In the genomic region with DNA sequence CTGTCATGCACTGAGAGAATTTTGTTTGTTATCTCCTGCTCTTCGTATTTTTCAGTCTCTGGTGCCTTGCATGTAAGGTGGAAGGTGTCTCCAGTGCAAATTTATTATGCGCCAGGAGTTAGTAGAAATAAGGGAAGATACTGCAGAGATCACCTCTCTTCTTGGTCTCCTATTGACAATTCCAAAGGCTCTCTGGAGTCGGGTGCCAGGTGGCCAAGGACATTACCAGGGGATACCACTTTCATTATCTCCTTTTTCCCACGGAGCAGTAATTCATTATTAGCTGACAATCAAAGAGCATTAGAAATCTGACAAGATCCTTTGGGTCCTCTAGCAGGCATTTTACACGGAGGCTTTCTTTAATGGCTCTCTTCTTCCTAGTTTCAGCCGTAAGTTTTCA, we compare ENCODE assay signal across 1 cellular context.
TF ChIP-seq lines count a peak whose summit lies in the region.

No MANE protein-coding gene starts in this region.

TF ChIP-seq in SK-N-SH, 30 proteins besides CTCF, POLR2A, EP300 and RAD21 (continued from another document):
- TF ChIP-seq, protein P1, sequence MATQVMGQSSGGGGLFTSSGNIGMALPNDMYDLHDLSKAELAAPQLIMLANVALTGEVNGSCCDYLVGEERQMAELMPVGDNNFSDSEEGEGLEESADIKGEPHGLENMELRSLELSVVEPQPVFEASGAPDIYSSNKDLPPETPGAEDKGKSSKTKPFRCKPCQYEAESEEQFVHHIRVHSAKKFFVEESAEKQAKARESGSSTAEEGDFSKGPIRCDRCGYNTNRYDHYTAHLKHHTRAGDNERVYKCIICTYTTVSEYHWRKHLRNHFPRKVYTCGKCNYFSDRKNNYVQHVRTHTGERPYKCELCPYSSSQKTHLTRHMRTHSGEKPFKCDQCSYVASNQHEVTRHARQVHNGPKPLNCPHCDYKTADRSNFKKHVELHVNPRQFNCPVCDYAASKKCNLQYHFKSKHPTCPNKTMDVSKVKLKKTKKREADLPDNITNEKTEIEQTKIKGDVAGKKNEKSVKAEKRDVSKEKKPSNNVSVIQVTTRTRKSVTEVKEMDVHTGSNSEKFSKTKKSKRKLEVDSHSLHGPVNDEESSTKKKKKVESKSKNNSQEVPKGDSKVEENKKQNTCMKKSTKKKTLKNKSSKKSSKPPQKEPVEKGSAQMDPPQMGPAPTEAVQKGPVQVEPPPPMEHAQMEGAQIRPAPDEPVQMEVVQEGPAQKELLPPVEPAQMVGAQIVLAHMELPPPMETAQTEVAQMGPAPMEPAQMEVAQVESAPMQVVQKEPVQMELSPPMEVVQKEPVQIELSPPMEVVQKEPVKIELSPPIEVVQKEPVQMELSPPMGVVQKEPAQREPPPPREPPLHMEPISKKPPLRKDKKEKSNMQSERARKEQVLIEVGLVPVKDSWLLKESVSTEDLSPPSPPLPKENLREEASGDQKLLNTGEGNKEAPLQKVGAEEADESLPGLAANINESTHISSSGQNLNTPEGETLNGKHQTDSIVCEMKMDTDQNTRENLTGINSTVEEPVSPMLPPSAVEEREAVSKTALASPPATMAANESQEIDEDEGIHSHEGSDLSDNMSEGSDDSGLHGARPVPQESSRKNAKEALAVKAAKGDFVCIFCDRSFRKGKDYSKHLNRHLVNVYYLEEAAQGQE (IDR thresholded peaks at IDR 0.05; ENCODE audit: low read depth, low read length), result no peak
- TF ChIP-seq SMC3 (IDR thresholded peaks at IDR 0.05; ENCODE audit: low read depth, low read length) (no peak), MEF2A (IDR thresholded peaks at IDR 0.05; ENCODE audit: borderline replicate concordance, low read depth) (no peak), JUND (IDR thresholded peaks at IDR 0.05) (no peak), POLR2AphosphoS5 (IDR thresholded peaks at IDR 0.05; ENCODE audit: low read depth, low read length) (no peak)
